Comparison of ENCODE assay signal across 28 cellular contexts in the genomic region with DNA sequence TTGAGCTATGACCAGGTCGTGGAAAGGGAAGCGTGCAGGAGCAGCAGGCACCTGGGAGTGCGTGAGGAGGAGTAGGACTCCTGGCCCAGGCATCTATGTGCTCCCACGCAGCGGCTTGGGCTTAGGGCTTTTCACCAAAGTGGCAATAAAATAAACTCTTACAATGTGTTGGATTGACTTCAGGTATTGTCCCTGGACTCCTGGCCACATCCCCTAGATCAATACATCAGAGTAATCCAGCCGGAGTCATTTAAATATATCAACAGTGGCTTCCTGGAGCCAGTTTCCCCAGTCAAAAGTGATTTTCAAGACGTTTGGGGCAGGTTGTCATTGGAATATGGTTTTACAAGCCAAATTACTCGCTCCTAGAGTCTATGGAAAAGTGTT.
"Had no signal": no experiment of that assay in that cellular context is flagged by ENCODE, and none has a peak within 500 bp of the region (broad histone marks: within the 10 kb centered on the region; RNA-seq: fewer than 3 reads in every experiment).

No MANE protein-coding gene starts in this region.

- H3K36me3 ChIP-seq: ascending aorta, brain microvascular endothelial cell, esophagus muscularis mucosa, gastrocnemius medialis had no signal

- H3K9me3 ChIP-seq: ascending aorta, esophagus muscularis mucosa, gastrocnemius medialis had no signal

- H3K27ac ChIP-seq: ascending aorta, brain microvascular endothelial cell, esophagus muscularis mucosa, foreskin keratinocyte, gastrocnemius medialis had no signal

- DNase-seq: activated CD4-positive, alpha-beta memory T cell treated with anti-CD3 and anti-CD28 coated beads for 36 hours; activated CD4-positive, alpha-beta T cell treated with anti-CD3 and anti-CD28 coated beads for 36 hours; activated CD4-positive, alpha-beta T cell treated with anti-CD3 and anti-CD28 coated beads, Interleukin-2, amount 10 ng/mL, durations not matched to agents 24 days and 14 days; activated CD4-positive, CD25-positive, alpha-beta regulatory T cell; activated CD4-positive, CD25-positive, alpha-beta regulatory T cell treated with anti-CD3 and anti-CD28 coated beads, Interleukin-2, amount 50 U/mL, for 72 hours; activated CD8-positive, alpha-beta memory T cell treated with anti-CD3 and anti-CD28 coated beads, Interleukin-2, amount 10 ng/mL, durations not matched to agents 7 days and 5 days; activated CD8-positive, alpha-beta memory T cell treated with anti-CD3 and anti-CD28 coated beads, Interleukin-2, amount 50 U/mL, for 4 hours; activated CD8-positive, alpha-beta T cell treated with anti-CD3 and anti-CD28 coated beads, Interleukin-2, amount 10 ng/mL, durations not matched to agents 7 days and 5 days; activated gamma-delta T cell; activated naive CD4-positive, alpha-beta T cell; activated naive CD4-positive, alpha-beta T cell treated with anti-CD3 and anti-CD28 coated beads, Interleukin-2, amount 10 ng/mL, durations not matched to agents 7 days and 5 days; activated naive CD8-positive, alpha-beta T cell treated with anti-CD3 and anti-CD28 coated beads, Interleukin-2, amount 10 ng/mL, durations not matched to agents 7 days and 5 days; activated T-cell treated with anti-CD3 and anti-CD28 coated beads for 4 hours; activated T-cell treated with anti-CD3 and anti-CD28 coated beads, Interleukin-2, amount 50 U/mL, for 24 hours; activated T-cell treated with anti-CD3 and anti-CD28 coated beads, Interleukin-2, amount 50 U/mL, for 72 hours; brain microvascular endothelial cell; caudate nucleus; cortex of kidney; dermis blood vessel endothelial cell; effector CD4-positive, alpha-beta T cell; effector memory CD8-positive, alpha-beta T cell; erythroblast; foreskin keratinocyte; gastrocnemius medialis; T-helper 2 cell had no signal

- ATAC-seq: activated CD4-positive, alpha-beta T cell treated with anti-CD3 and anti-CD28 coated beads for 36 hours; activated CD8-positive, alpha-beta memory T cell treated with anti-CD3 and anti-CD28 coated beads, Interleukin-2, amount 10 ng/mL, durations not matched to agents 7 days and 5 days; activated CD8-positive, alpha-beta T cell treated with anti-CD3 and anti-CD28 coated beads, Interleukin-2, amount 10 ng/mL, durations not matched to agents 7 days and 5 days; activated naive CD4-positive, alpha-beta T cell treated with anti-CD3 and anti-CD28 coated beads, Interleukin-2, amount 50 U/mL, for 72 hours; activated T-cell treated with anti-CD3 and anti-CD28 coated beads, Interleukin-2, amount 50 U/mL, for 72 hours; effector memory CD8-positive, alpha-beta T cell; foreskin keratinocyte; gastrocnemius medialis had no signal

- H3K4me3 ChIP-seq: ascending aorta, esophagus muscularis mucosa, gastrocnemius medialis had no signal

- H3K4me1 ChIP-seq: ascending aorta, esophagus muscularis mucosa, foreskin keratinocyte, gastrocnemius medialis had no signal

- H3K27me3 ChIP-seq: ascending aorta, brain microvascular endothelial cell, esophagus muscularis mucosa, gastrocnemius medialis had no signal
